In genomic region chr6:132458887-132459604, GRCh38 we compare ENCODE assay signal across 29 cellular contexts. TPM values are rescaled to one million over a fixed set of nuclear protein-coding genes. Genes with fewer than 3 reads are reported as not detected.
"Had no signal": no experiment of that assay in that cellular context is flagged by ENCODE, and none has a peak within 500 bp of the region (broad histone marks: within the 10 kb centered on the region; RNA-seq: fewer than 3 reads in every experiment).

No MANE protein-coding gene starts in this region.

- H3K4me3 Mint-ChIP-seq: activated CD4-positive, alpha-beta T cell treated with anti-CD3 and anti-CD28 coated beads, Interleukin-2, amount 10 ng/mL, durations not matched to agents 24 days and 14 days; activated CD8-positive, alpha-beta memory T cell treated with anti-CD3 and anti-CD28 coated beads, Interleukin-2, amount 10 ng/mL, durations not matched to agents 7 days and 5 days; activated naive CD8-positive, alpha-beta T cell treated with anti-CD3 and anti-CD28 coated beads, Interleukin-2, amount 50 U/mL, for 24 hours; activated T-cell treated with anti-CD3 and anti-CD28 coated beads, Interleukin-2, amount 50 U/mL, for 24 hours; activated T-helper 1 cell treated with anti-CD3 and anti-CD28 coated beads, Interleukin-12 subunit alpha, Interleukin-12 subunit beta, Interleukin-2, Interleukin-4 antibody, amounts not matched to agents 30 ng/mL and 10 ng/mL and 1 ng/mL, durations not matched to agents 14 hours and 24 hours and 36 hours; central memory CD8-positive, alpha-beta T cell; T-helper 1 cell treated with Interleukin-12 subunit alpha and Interleukin-12 subunit beta and Interleukin-4 antibody, amounts not matched to agents 30 μg/mL and 1 μg/mL, for 36 hours; WTC11 had no signal

- H3K27me3 Mint-ChIP-seq: activated CD4-positive, alpha-beta T cell treated with anti-CD3 and anti-CD28 coated beads, Interleukin-2, amount 10 ng/mL, durations not matched to agents 24 days and 14 days; activated CD8-positive, alpha-beta memory T cell treated with anti-CD3 and anti-CD28 coated beads, Interleukin-2, amount 10 ng/mL, durations not matched to agents 7 days and 5 days; activated naive CD8-positive, alpha-beta T cell treated with anti-CD3 and anti-CD28 coated beads, Interleukin-2, amount 50 U/mL, for 24 hours; activated T-cell treated with anti-CD3 and anti-CD28 coated beads, Interleukin-2, amount 50 U/mL, for 24 hours; central memory CD8-positive, alpha-beta T cell had no signal

- H3K4me2 ChIP-seq: SK-N-SH had no signal

- H3K27ac ChIP-seq: ascending aorta, body of pancreas, SJCRH30 had no signal

- H3K27me3 ChIP-seq: ascending aorta, body of pancreas, SJCRH30 had no signal

- H3K27ac Mint-ChIP-seq: activated CD4-positive, alpha-beta T cell treated with anti-CD3 and anti-CD28 coated beads, Interleukin-2, amount 10 ng/mL, durations not matched to agents 24 days and 14 days; activated CD8-positive, alpha-beta memory T cell treated with anti-CD3 and anti-CD28 coated beads, Interleukin-2, amount 10 ng/mL, durations not matched to agents 7 days and 5 days; activated naive CD4-positive, alpha-beta T cell treated with anti-CD3 and anti-CD28 coated beads, Interleukin-2, amount 50 U/mL, for 72 hours; activated naive CD8-positive, alpha-beta T cell treated with anti-CD3 and anti-CD28 coated beads, Interleukin-2, amount 50 U/mL, for 24 hours; activated T-cell treated with anti-CD3 and anti-CD28 coated beads, Interleukin-2, amount 50 U/mL, for 24 hours; activated T-helper 1 cell treated with anti-CD3 and anti-CD28 coated beads, Interleukin-12 subunit alpha, Interleukin-12 subunit beta, Interleukin-2, Interleukin-4 antibody, amounts not matched to agents 30 ng/mL and 10 ng/mL and 1 ng/mL, durations not matched to agents 14 hours and 24 hours and 36 hours; T-helper 1 cell treated with Interleukin-12 subunit alpha and Interleukin-12 subunit beta and Interleukin-4 antibody, amounts not matched to agents 30 μg/mL and 1 μg/mL, for 36 hours; WTC11 had no signal

- H3K4me3 ChIP-seq: ascending aorta, body of pancreas, K562, SJCRH30 had no signal

- H3K4me1 ChIP-seq: ascending aorta, body of pancreas, SJCRH30 had no signal

- DNase-seq: activated CD4-positive, alpha-beta T cell treated with anti-CD3 and anti-CD28 coated beads for 1 hour; activated CD4-positive, alpha-beta T cell treated with anti-CD3 and anti-CD28 coated beads, Interleukin-2, amount 10 ng/mL, durations not matched to agents 24 days and 14 days; activated CD4-positive, alpha-beta T cell treated with anti-CD3 and anti-CD28 coated beads, Interleukin-2, amount 50 U/mL, for 48 hours; activated CD8-positive, alpha-beta memory T cell treated with anti-CD3 and anti-CD28 coated beads, Interleukin-2, amount 10 ng/mL, durations not matched to agents 7 days and 5 days; activated effector memory CD4-positive, alpha-beta T cell treated with Interleukin-2 at 50 U/mL for 16 hours; activated naive CD4-positive, alpha-beta T cell; activated naive CD8-positive, alpha-beta T cell treated with anti-CD3 and anti-CD28 coated beads, Interleukin-2, amount 50 U/mL, for 24 hours; activated T-cell treated with anti-CD3 and anti-CD28 coated beads, Interleukin-2, amount 50 U/mL, for 24 hours; amniotic stem cell; body of pancreas; Karpas-422; MM.1S; NCI-H1092 treated with DMSO at 0.1 percent for 48 hours; NCI-H1417 treated with DMSO at 0.1 percent for 48 hours; NCI-H1694; NCI-H2081; NCI-H510A treated with DMSO at 0.1 percent for 48 hours; NCI-H69; SK-N-SH; SW 1271 had no signal

- H3K4me1 Mint-ChIP-seq: central memory CD8-positive, alpha-beta T cell; WTC11 had no signal

- ATAC-seq: activated CD8-positive, alpha-beta memory T cell treated with anti-CD3 and anti-CD28 coated beads, Interleukin-2, amount 10 ng/mL, durations not matched to agents 7 days and 5 days; activated naive CD4-positive, alpha-beta T cell treated with anti-CD3 and anti-CD28 coated beads, Interleukin-2, amount 50 U/mL, for 72 hours; activated naive CD8-positive, alpha-beta T cell treated with anti-CD3 and anti-CD28 coated beads, Interleukin-2, amount 50 U/mL, for 24 hours; body of pancreas; K562; Right ventricle myocardium inferior; WTC11 had no signal

- H3K9me3 Mint-ChIP-seq: activated CD4-positive, alpha-beta T cell treated with anti-CD3 and anti-CD28 coated beads, Interleukin-2, amount 10 ng/mL, durations not matched to agents 24 days and 14 days; activated naive CD4-positive, alpha-beta T cell treated with anti-CD3 and anti-CD28 coated beads, Interleukin-2, amount 50 U/mL, for 72 hours; activated naive CD8-positive, alpha-beta T cell treated with anti-CD3 and anti-CD28 coated beads, Interleukin-2, amount 50 U/mL, for 24 hours; activated T-cell treated with anti-CD3 and anti-CD28 coated beads, Interleukin-2, amount 50 U/mL, for 24 hours; activated T-helper 1 cell treated with anti-CD3 and anti-CD28 coated beads, Interleukin-12 subunit alpha, Interleukin-12 subunit beta, Interleukin-2, Interleukin-4 antibody, amounts not matched to agents 30 ng/mL and 10 ng/mL and 1 ng/mL, durations not matched to agents 14 hours and 24 hours and 36 hours; central memory CD8-positive, alpha-beta T cell; T-helper 1 cell treated with Interleukin-12 subunit alpha and Interleukin-12 subunit beta and Interleukin-4 antibody, amounts not matched to agents 30 μg/mL and 1 μg/mL, for 36 hours; WTC11 had no signal

- H3K9me3 ChIP-seq: ascending aorta, body of pancreas, SJCRH30, SK-N-SH had no signal

- H3K9ac ChIP-seq: SK-N-SH had no signal

RNA-seq across cellular contexts. Expression of gene MOXD1, which starts 57.8 kb away (rescaled TPM):
- total RNA-seq: activated CD4-positive, alpha-beta T cell treated with anti-CD3 and anti-CD28 coated beads, Interleukin-2, amount 10 ng/mL, durations not matched to agents 24 days and 14 days; K562 had no signal
- polyA plus RNA-seq: K562 had no signal
